In the genomic region with DNA sequence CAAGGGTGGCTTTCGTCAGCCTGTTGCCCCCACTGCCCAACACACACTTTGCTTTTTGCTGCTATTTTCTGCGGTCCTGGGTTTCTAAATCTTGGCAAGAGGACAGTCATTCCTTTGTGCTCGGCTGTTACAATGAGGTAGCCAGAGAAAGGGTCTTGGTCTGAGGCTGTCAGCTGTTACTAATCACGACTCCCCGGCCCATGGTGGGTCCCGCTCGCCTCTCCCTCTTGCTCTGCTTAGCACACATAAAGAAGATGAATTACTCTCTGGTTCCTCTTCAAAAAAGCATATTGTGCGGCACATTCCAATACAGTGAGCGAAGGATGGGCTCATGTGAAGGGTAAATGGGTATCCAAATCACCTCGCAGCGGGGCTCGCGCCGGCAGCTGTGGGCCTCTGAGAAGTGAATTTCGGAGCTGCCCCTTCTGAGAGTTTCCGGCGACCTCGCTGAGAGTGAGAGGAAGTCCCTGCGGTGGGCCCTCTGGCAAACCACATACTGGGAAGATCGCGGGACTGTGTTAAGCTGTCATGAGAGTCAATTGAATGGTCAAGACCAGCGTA, we compare ENCODE assay signal across 22 cellular contexts. TPM values are rescaled to one million over a fixed set of nuclear protein-coding genes. Genes with fewer than 3 reads are reported as not detected.
DNase-seq lines count a peak whose midpoint lies in the region; ATAC-seq and TF ChIP-seq lines count a peak whose summit lies in the region.
"Had no signal": no experiment of that assay in that cellular context is flagged by ENCODE, and none has a peak within 500 bp of the region (broad histone marks: within the 10 kb centered on the region; RNA-seq: fewer than 3 reads in every experiment).

No MANE protein-coding gene starts in this region.

- ATAC-seq in WTC11: peak; percentile 22; the same call in 1 of the 2 replicates
- ATAC-seq in GM19035 (IDR thresholded peaks at IDR 0.05; ENCODE audit: unreplicated experiment): no peak
- ATAC-seq: HCT116, heart right ventricle had no signal

- CTCF ChIA-PET in WTC11 (lab: Charles Lee): no interaction called here

- peaks cover 10% of the 10 kb centered on the region for H3K36me3 Mint-ChIP-seq in WTC11

- WGBS in lower leg skin, 2 donors: 83 to 88% methylated on average over 22 of the region's 22 CpGs

- H3K4me3 ChIP-seq in lower leg skin (ENCODE audit: low read depth, poor library complexity, severe bottlenecking): no peak overlapping the region
- H3K4me3 ChIP-seq: BLaER1 treated with 17β-estradiol and CSF1 and Interleukin-3, amounts not matched to agents 10 nM and 100 nM; breast epithelium; heart right ventricle; tibial artery had no signal

- POLR2A ChIA-PET in WTC11 (lab: Charles Lee): no interaction called here

- peak overlapping the region; percentile 34; the same call in 1 of the 2 replicates for H3K27ac Mint-ChIP-seq in WTC11
- H3K27ac Mint-ChIP-seq: activated naive CD4-positive, alpha-beta T cell treated with anti-CD3 and anti-CD28 coated beads for 36 hours had no signal

- no peaks in the 10 kb centered on the region for H3K27me3 Mint-ChIP-seq in WTC11 (ENCODE audit: low read depth)

- no peak for TF ChIP-seq POLR2A in lower leg skin (IDR thresholded peaks at IDR 0.05)

- H3K9me3 Mint-ChIP-seq in WTC11: no peaks in the 10 kb centered on the region
- H3K9me3 Mint-ChIP-seq: activated naive CD4-positive, alpha-beta T cell treated with anti-CD3 and anti-CD28 coated beads for 36 hours had no signal

- intact Hi-C loops in lower leg skin (cut with DNase I; ENCODE audit: low total_unique reads): no loop called here

- no peak overlapping the region for H3K4me3 Mint-ChIP-seq in WTC11
- H3K4me3 Mint-ChIP-seq: activated naive CD4-positive, alpha-beta T cell treated with anti-CD3 and anti-CD28 coated beads for 36 hours had no signal

- DNase-seq in Ammon's horn (ENCODE audit: low spot score): peak; percentile 87
- no peak for DNase-seq in WTC11 (ENCODE audit: low spot score)
- DNase-seq in globus pallidus (ENCODE audit: low spot score): peak; percentile 88
- peak; percentile 45 for DNase-seq in occipital lobe (lab: John Stamatoyannopoulos, UW)
- DNase-seq in KG1 (lab: John Stamatoyannopoulos, UW): no peak
- no peak for DNase-seq in lower leg skin (ENCODE audit: low spot score in 2 of 2)
- no peak for DNase-seq in foreskin melanocyte
- DNase-seq: 8988T; activated naive CD4-positive, alpha-beta T cell treated with anti-CD3 and anti-CD28 coated beads for 36 hours; activated T-cell treated with anti-CD3 and anti-CD28 coated beads for 4 hours; effector CD4-positive, alpha-beta T cell; heart right ventricle; kidney; NCI-H187; NCI-H446; NK-92 treated with Interleukin-12 subunit alpha and Interleukin-12 subunit beta, amount 100 ng/mL, for 24 hours; small intestine; tibial artery had no signal

- peaks cover 49% of the 10 kb centered on the region for H3K4me1 Mint-ChIP-seq in WTC11

- TF ChIP-seq CTCF in WTC11 (IDR thresholded peaks at IDR 0.05) (no peak), lower leg skin (IDR thresholded peaks at IDR 0.05) (no peak)

TF ChIP-seq in WTC11, 78 proteins besides CTCF, POLR2A, EP300 and RAD21:
- TF ChIP-seq, protein P1, sequence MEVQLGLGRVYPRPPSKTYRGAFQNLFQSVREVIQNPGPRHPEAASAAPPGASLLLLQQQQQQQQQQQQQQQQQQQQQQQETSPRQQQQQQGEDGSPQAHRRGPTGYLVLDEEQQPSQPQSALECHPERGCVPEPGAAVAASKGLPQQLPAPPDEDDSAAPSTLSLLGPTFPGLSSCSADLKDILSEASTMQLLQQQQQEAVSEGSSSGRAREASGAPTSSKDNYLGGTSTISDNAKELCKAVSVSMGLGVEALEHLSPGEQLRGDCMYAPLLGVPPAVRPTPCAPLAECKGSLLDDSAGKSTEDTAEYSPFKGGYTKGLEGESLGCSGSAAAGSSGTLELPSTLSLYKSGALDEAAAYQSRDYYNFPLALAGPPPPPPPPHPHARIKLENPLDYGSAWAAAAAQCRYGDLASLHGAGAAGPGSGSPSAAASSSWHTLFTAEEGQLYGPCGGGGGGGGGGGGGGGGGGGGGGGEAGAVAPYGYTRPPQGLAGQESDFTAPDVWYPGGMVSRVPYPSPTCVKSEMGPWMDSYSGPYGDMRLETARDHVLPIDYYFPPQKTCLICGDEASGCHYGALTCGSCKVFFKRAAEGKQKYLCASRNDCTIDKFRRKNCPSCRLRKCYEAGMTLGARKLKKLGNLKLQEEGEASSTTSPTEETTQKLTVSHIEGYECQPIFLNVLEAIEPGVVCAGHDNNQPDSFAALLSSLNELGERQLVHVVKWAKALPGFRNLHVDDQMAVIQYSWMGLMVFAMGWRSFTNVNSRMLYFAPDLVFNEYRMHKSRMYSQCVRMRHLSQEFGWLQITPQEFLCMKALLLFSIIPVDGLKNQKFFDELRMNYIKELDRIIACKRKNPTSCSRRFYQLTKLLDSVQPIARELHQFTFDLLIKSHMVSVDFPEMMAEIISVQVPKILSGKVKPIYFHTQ (CRISPR knock-in tag; IDR thresholded peaks at IDR 0.05): no peak
- TF ChIP-seq MYBL2 (CRISPR knock-in tag; IDR thresholded peaks at IDR 0.05) (no peak), JUN (CRISPR knock-in tag; IDR thresholded peaks at IDR 0.05) (no peak), FOXP1 (CRISPR knock-in tag; IDR thresholded peaks at IDR 0.05; ENCODE audit: borderline replicate concordance) (no peak), ZNF121 (CRISPR knock-in tag; IDR thresholded peaks at IDR 0.05) (no peak), GTF2I (CRISPR knock-in tag; conservative IDR thresholded peaks at IDR 0.05) (no peak)

RNA-seq across cellular contexts. Expression of a gene that starts 56.0 kb away (rescaled TPM):
- 45.9 to 77.9 TPM (median 53.8 TPM) in 3 replicates for total RNA-seq in WTC11 (2021)
- total RNA-seq in occipital lobe: 243 TPM
- 10 to 100 TPM; 10.1 to 17.7 (median 12.9) TPM for total RNA-seq in lower leg skin

Comparison
In these comparisons a context has a peak if more than half of its experiments do, and no peak if none do; other contexts are left out.
1. DNase-seq: peak in Ammon's horn (single experiment), globus pallidus (single experiment) and occipital lobe (single experiment); none in WTC11 (single experiment), KG1 (single experiment), lower leg skin (0 of 2) and foreskin melanocyte (single experiment).